In the genomic region with DNA sequence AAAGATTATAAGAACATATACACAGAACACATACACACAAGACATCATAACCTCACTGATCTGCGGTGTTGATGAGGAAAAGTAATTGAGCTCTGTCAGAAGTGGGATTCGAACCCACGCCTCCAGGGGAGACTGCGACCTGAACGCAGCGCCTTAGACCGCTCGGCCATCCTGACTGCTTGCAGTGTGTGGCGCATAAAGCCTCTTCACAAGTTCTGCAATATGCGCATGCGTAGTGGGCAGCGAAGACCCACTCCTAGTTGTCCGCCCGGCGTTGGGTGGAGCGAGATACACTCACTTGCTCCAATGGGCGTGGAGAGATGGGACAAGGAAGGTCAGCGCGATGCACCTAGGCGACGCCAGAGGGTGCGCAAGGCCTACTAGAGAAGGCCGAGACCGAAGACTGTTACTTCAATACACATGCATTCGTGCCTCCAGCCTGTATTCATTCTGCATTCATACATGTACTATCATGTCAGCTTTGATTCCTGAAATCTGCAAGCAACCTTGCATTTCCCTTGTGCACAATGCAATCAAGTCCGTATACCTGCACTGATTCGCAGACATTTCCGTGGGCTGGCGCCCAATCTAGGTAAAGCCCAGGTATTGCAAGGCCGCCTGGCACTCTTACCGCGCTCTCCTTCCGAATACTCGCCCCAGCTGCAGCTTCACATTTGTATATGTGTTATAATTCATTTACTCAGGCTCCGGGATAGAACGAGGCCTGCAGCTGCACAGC, we compare ENCODE assay signal across 8 cellular contexts. TPM values are rescaled to one million over a fixed set of nuclear protein-coding genes. Genes with fewer than 3 reads are reported as not detected.
DNase-seq lines count a peak whose midpoint lies in the region; ATAC-seq lines count a peak whose summit lies in the region.

No MANE protein-coding gene starts in this region.

- H3K4me3 ChIP-seq in GM08714 (ENCODE audit: low read length): peak overlapping the region; percentile 72

- DNase-seq in NCI-H1048 (lab: John Stamatoyannopoulos, UW): peak; percentile 75
- peak; percentile 99 for DNase-seq in SK-N-DZ (ENCODE audit: low spot score)
- peak; percentile 97 for DNase-seq in activated naive CD4-positive, alpha-beta T cell treated with anti-CD3 and anti-CD28 coated beads, Interleukin-2, amount 50 U/mL, for 16 hours
- DNase-seq in glomerular endothelial cell (ENCODE audit: extremely low read depth, low read depth, low spot score): peak; percentile 91
- peak; percentile 96 for DNase-seq in non-pigmented ciliary epithelial cell (ENCODE audit: low read depth)
- DNase-seq in superior temporal gyrus (ENCODE audit: extremely low spot score): peak; percentile 100

- peak; percentile 82 for ATAC-seq in HG02610 (IDR thresholded peaks at IDR 0.05; ENCODE audit: unreplicated experiment)

RNA-seq across cellular contexts. Expression of gene PLLP, which starts 16.1 kb away (rescaled TPM):
- 1.3 and 3.9 TPM in 2 replicates for polyA plus RNA-seq in SK-N-DZ (2014; cell fraction: cytosol; rRNA removed)
- polyA plus RNA-seq in SK-N-DZ (2014; cell fraction: nucleus; rRNA removed): 1.8 and 2.1 TPM in 2 replicates
- 3.5 and 15.9 TPM in 2 replicates for total RNA-seq in glomerular endothelial cell

RNA-seq across cellular contexts. Expression of gene ARL2BP, which starts 55.5 kb away (rescaled TPM):
- 94.3 and 103 TPM in 2 replicates for polyA plus RNA-seq in SK-N-DZ (2014; cell fraction: cytosol; rRNA removed)
- 43.5 and 43.9 TPM in 2 replicates for polyA plus RNA-seq in SK-N-DZ (2014; cell fraction: nucleus; rRNA removed)
- total RNA-seq in glomerular endothelial cell: 103 and 116 TPM in 2 replicates

RNA-seq across cellular contexts. Expression of gene CCL22, which starts 58.0 kb away (rescaled TPM):
- polyA plus RNA-seq in SK-N-DZ (2014; cell fraction: cytosol; rRNA removed): not detected in 2 replicates
- polyA plus RNA-seq in SK-N-DZ (2014; cell fraction: nucleus; rRNA removed): not detected in 2 replicates
- 0.15 TPM in 1 of 2 replicates, not detected in the other for total RNA-seq in glomerular endothelial cell

Comparison
In these comparisons a context has a peak if more than half of its experiments do, and no peak if none do; other contexts are left out.
1. Peak in every context shown above with its lines: DNase-seq, ATAC-seq and H3K4me3 ChIP-seq.